9 cellular contexts compared by ENCODE assay signal in the genomic region with DNA sequence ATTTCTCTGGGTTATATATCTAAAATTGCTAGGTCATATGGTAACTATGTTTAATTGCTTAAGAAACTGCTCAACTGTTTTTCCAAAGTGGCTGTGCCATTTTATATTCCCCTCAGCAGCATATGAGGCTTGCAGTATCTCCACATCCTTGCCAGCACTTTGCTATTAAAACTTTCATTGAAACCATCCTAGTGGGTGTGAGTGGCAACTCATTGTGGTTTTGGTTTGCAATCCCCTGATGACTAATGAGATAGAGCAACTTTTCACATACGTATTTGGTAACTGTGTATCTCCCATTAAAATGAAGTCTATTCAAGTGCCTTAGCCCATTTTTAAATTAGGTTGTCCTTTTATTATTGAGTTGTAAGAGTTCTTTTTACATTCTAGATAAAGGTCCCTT. TPM values are rescaled to one million over a fixed set of nuclear protein-coding genes. Genes with fewer than 3 reads are reported as not detected.
A peak's percentile ranks its signal among the peaks of the same experiment; 100 is the strongest.
DNase-seq lines count a peak whose midpoint lies in the region; ATAC-seq, FAIRE-seq and TF ChIP-seq lines count a peak whose summit lies in the region.
"Had no signal": no experiment of that assay in that cellular context is flagged by ENCODE, and none has a peak within 500 bp of the region (broad histone marks: within the 10 kb centered on the region; RNA-seq: fewer than 3 reads in every experiment).

No MANE protein-coding gene starts in this region.

- TF ChIP-seq POLR2A in gastroesophageal sphincter (IDR thresholded peaks at IDR 0.05): no peak

- no peaks in the 10 kb centered on the region for H3K27me3 Mint-ChIP-seq in WTC11 (ENCODE audit: low read depth)

- H3K36me3 ChIP-seq in BJ (ENCODE audit: control insufficient read depth, insufficient read depth, low read length) (no peaks in the 10 kb centered on the region; the same call in 1 of the 2 replicates), gastroesophageal sphincter (peaks cover 0 to 32% of the 10 kb centered on the region in 2 donors), OCI-LY7 (ENCODE audit: insufficient read depth, low read length) (peaks cover 52% of the 10 kb centered on the region)

- peaks cover 17% of the 10 kb centered on the region; the same call in 1 of the 2 replicates for H4K20me1 ChIP-seq in OCI-LY7 (ENCODE audit: insufficient read depth, low read length)

- ATAC-seq in HG03439 (IDR thresholded peaks at IDR 0.05; ENCODE audit: unreplicated experiment) (peak; percentile 86), WTC11 (no peak), gastroesophageal sphincter (no peak)

- H3K27me3 ChIP-seq in BJ (ENCODE audit: control insufficient read depth, insufficient read depth, low read length): no peaks in the 10 kb centered on the region
- no peaks in the 10 kb centered on the region for H3K27me3 ChIP-seq in gastroesophageal sphincter
- H3K27me3 ChIP-seq: upper lobe of left lung had no signal

- BruUV-seq in OCI-LY7 (replicated peaks; lab: Mats Ljungman, UMichigan): no TSS peak

- POLR2A ChIA-PET in BJ (lab: Charles Lee) (no interaction called here), WTC11 (lab: Charles Lee) (no interaction called here), OCI-LY7 (lab: Charles Lee) (interaction anchor here (1.0 kb wide), 1 partner anchor 108 kb away, joined by 3 read pairs; no protein-coding TSS in a partner anchor)

- H3K36me3 Mint-ChIP-seq in WTC11: peaks cover 25% of the 10 kb centered on the region

- peaks cover 0 to 36% (median 0%) of the 10 kb centered on the region in 3 donors for H3K4me1 ChIP-seq in gastroesophageal sphincter
- H3K4me1 ChIP-seq in OCI-LY7 (ENCODE audit: insufficient read depth, low read length, poor library complexity, severe bottlenecking): no peaks in the 10 kb centered on the region

- intact Hi-C loops in OCI-LY7 (cut with micrococcal nuclease; ENCODE audit: unreplicated experiment): no loop called here

- CTCF ChIA-PET in BJ (lab: Yijun Ruan, JAX) (interaction anchor here (0.8 kb wide), 1 partner anchor 12 kb away, joined by 4 read pairs; no protein-coding TSS in a partner anchor), WTC11 (lab: Charles Lee) (no interaction called here), OCI-LY7 (lab: Charles Lee; ENCODE audit: unreplicated experiment) (no interaction called here)

- 0 out of 2 replicates have a peak overlapping the region, but pooled peaks have one; percentile 34 for H3K27ac Mint-ChIP-seq in WTC11

- FAIRE-seq in GM19239 (lab: Jason Lieb, UNC): peak; percentile 97

- no peak for TF ChIP-seq CTCF in BJ (IDR thresholded peaks at IDR 0.05; ENCODE audit: insufficient read depth, low read depth, low read length)
- TF ChIP-seq CTCF in WTC11 (IDR thresholded peaks at IDR 0.05): no peak
- TF ChIP-seq CTCF in gastroesophageal sphincter (IDR thresholded peaks at IDR 0.05): no peak
- no peak for TF ChIP-seq CTCF in OCI-LY7 (conservative IDR thresholded peaks at IDR 0.05; ENCODE audit: low read length)

- H3K9me3 Mint-ChIP-seq in WTC11: no peaks in the 10 kb centered on the region

- peaks cover 54% of the 10 kb centered on the region for H3K4me1 Mint-ChIP-seq in WTC11

- peak; percentile 88 for DNase-seq in BJ (ENCODE audit: low read depth)
- peak; percentile 6 for DNase-seq in GM19239 (ENCODE audit: insufficient read length, low spot score)
- DNase-seq in WTC11 (ENCODE audit: low spot score): no peak
- DNase-seq in kidney tubule cell (ENCODE audit: low spot score): peak; percentile 84
- DNase-seq in OCI-LY7 (ENCODE audit: low spot score): no peak
- no peak for DNase-seq in UCSD-AML1 (lab: John Stamatoyannopoulos, UW; ENCODE audit: unreplicated experiment)
- DNase-seq: upper lobe of left lung had no signal

- H3K79me2 ChIP-seq in OCI-LY7 (ENCODE audit: insufficient read depth, low read depth, low read length): peaks cover 61% of the 10 kb centered on the region

- H3K4me3 Mint-ChIP-seq in WTC11: no peak overlapping the region

- 12 to 50% methylated on average over 1 of the region's 1 CpG for WGBS in gastroesophageal sphincter (ENCODE audit: low coverage in 1 of 2), 2 donors

- TF ChIP-seq EP300 in gastroesophageal sphincter (IDR thresholded peaks at IDR 0.05): no peak

- H3K4me2 ChIP-seq in OCI-LY7 (ENCODE audit: low read length): no peak overlapping the region

- no peaks in the 10 kb centered on the region for H3K9me2 ChIP-seq in OCI-LY7 (ENCODE audit: insufficient read depth, low read length)

- no peak overlapping the region for H2AFZ ChIP-seq in OCI-LY7 (ENCODE audit: low read length)

- H3K9me3 ChIP-seq in gastroesophageal sphincter: no peaks in the 10 kb centered on the region
- no peaks in the 10 kb centered on the region for H3K9me3 ChIP-seq in OCI-LY7 (ENCODE audit: low read length)
- H3K9me3 ChIP-seq: upper lobe of left lung had no signal

- no peak overlapping the region for H3K4me3 ChIP-seq in BJ (ENCODE audit: low read depth, low read length)
- no peak overlapping the region for H3K4me3 ChIP-seq in gastroesophageal sphincter
- H3K4me3 ChIP-seq in OCI-LY7 (ENCODE audit: low read depth, low read length, poor library complexity, severe bottlenecking): no peak overlapping the region
- H3K4me3 ChIP-seq: upper lobe of left lung had no signal

- H3K27ac ChIP-seq in gastroesophageal sphincter (no peak overlapping the region), OCI-LY7 (ENCODE audit: low read depth, low read length, poor library complexity, severe bottlenecking) (no peak overlapping the region)
- H3K27ac ChIP-seq: upper lobe of left lung had no signal

TF ChIP-seq in WTC11, 78 proteins besides CTCF, POLR2A, EP300 and RAD21:
- TF ChIP-seq CBFB (CRISPR knock-in tag; IDR thresholded peaks at IDR 0.05; ENCODE audit: low read depth): no peak
- TF ChIP-seq, protein P1, sequence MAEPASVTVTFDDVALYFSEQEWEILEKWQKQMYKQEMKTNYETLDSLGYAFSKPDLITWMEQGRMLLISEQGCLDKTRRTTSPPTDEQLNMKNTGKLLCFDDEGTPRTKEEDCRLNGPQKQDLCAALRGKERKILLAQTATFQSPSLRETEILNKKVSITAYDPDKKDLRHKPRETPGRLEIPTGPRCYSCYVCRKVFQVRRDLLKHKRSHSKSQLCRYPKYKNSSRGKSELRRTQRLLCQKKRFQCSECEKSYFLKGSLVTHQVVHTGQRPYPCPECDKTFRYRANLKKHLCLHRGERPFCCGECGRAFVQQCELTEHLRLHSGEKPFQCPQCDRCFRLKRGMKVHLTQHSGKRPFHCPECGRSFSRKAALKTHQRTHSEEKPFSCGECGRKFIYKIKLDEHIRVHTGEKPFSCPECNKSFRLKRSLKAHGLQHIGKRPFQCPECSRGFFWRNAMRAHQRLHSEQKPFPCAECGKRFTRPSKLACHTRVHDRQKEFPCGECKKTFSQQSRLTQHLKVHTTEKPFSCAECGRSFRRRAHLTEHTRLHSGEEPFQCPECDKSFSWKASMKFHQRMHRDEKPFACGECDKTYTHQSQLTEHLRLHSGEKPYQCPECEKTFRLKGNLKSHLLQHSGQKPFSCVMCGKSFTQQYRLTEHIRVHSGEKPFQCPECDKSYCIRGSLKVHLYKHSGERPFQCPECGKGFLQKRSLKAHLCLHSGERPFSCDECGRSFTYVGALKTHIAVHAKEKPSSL (CRISPR knock-in tag; conservative IDR thresholded peaks at IDR 0.05): no peak
- TF ChIP-seq HMGA2 (CRISPR knock-in tag; IDR thresholded peaks at IDR 0.05): no peak
- no peak for TF ChIP-seq CREM (CRISPR knock-in tag; IDR thresholded peaks at IDR 0.05)
- no peak for TF ChIP-seq EMX1 (CRISPR knock-in tag; IDR thresholded peaks at IDR 0.05)
- TF ChIP-seq ZNF423 (CRISPR knock-in tag; IDR thresholded peaks at IDR 0.05): no peak
- no peak for TF ChIP-seq GABPB1 (CRISPR knock-in tag; IDR thresholded peaks at IDR 0.05)
- TF ChIP-seq NFE2L1 (CRISPR knock-in tag; IDR thresholded peaks at IDR 0.05): no peak
- TF ChIP-seq MYBL2 (CRISPR knock-in tag; IDR thresholded peaks at IDR 0.05): no peak
- TF ChIP-seq, protein P2, sequence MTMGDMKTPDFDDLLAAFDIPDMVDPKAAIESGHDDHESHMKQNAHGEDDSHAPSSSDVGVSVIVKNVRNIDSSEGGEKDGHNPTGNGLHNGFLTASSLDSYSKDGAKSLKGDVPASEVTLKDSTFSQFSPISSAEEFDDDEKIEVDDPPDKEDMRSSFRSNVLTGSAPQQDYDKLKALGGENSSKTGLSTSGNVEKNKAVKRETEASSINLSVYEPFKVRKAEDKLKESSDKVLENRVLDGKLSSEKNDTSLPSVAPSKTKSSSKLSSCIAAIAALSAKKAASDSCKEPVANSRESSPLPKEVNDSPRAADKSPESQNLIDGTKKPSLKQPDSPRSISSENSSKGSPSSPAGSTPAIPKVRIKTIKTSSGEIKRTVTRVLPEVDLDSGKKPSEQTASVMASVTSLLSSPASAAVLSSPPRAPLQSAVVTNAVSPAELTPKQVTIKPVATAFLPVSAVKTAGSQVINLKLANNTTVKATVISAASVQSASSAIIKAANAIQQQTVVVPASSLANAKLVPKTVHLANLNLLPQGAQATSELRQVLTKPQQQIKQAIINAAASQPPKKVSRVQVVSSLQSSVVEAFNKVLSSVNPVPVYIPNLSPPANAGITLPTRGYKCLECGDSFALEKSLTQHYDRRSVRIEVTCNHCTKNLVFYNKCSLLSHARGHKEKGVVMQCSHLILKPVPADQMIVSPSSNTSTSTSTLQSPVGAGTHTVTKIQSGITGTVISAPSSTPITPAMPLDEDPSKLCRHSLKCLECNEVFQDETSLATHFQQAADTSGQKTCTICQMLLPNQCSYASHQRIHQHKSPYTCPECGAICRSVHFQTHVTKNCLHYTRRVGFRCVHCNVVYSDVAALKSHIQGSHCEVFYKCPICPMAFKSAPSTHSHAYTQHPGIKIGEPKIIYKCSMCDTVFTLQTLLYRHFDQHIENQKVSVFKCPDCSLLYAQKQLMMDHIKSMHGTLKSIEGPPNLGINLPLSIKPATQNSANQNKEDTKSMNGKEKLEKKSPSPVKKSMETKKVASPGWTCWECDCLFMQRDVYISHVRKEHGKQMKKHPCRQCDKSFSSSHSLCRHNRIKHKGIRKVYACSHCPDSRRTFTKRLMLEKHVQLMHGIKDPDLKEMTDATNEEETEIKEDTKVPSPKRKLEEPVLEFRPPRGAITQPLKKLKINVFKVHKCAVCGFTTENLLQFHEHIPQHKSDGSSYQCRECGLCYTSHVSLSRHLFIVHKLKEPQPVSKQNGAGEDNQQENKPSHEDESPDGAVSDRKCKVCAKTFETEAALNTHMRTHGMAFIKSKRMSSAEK (CRISPR knock-in tag; IDR thresholded peaks at IDR 0.05; ENCODE audit: borderline replicate concordance): no peak
- no peak for TF ChIP-seq IRF2 (CRISPR knock-in tag; IDR thresholded peaks at IDR 0.05; ENCODE audit: borderline replicate concordance, low read depth)
TF ChIP-seq in WTC11: peak in this region for 0.

RNA-seq across cellular contexts. Expression of a gene that starts 17.3 kb away (rescaled TPM):
- 27.8 and 41.7 TPM in 2 replicates for polyA plus RNA-seq in BJ (2011; rRNA removed)
- 34.9 and 35.0 TPM in 2 replicates for polyA minus RNA-seq in BJ (2011; rRNA and poly(A)+ RNA removed)
- total RNA-seq in WTC11 (2021) (53.8 to 58.8 TPM (median 58.2 TPM) in 3 replicates), gastroesophageal sphincter (10 to 100 TPM; 39.8 to 61.3 (median 41.3) TPM), OCI-LY7 (2022) (73.1 and 77.5 TPM in 2 replicates)
- total RNA-seq in OCI-LY7 (2014; rRNA removed; shearing (Covaris generic)): 20.0 and 24.6 TPM in 2 replicates

Comparison
In these comparisons a context has a peak if more than half of its experiments do, and no peak if none do; other contexts are left out.
1. DNase-seq: peak in BJ (single experiment), GM19239 (single experiment) and kidney tubule cell (single experiment); none in WTC11 (single experiment), OCI-LY7 (single experiment) and UCSD-AML1 (single experiment).